1 cellular context compared by ENCODE assay signal in the genomic region with DNA sequence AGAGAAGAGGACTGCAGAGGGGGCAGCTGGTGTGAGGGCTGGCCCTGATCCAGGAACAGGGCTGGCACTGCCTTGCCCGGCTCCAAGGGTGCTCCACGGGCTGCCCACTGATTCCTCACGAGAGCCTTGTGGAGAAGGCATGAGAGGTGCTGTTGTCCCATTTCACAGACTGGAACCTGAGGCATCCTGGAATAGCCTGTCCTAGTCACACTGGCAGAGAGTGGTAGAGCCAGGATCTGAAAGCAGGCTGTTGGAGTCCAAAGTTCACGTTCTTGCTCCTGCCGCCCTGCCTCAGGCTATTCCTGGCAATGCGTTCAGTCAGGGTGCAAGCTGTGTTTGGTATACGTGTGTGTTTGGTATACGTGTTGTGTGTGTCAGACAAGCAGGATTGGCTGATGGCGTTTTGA.
TF ChIP-seq lines count a peak whose summit lies in the region.

No MANE protein-coding gene starts in this region.

TF ChIP-seq in HepG2, 621 proteins besides CTCF, POLR2A, EP300 and RAD21 (continued from another document):
- TF ChIP-seq, protein P1, sequence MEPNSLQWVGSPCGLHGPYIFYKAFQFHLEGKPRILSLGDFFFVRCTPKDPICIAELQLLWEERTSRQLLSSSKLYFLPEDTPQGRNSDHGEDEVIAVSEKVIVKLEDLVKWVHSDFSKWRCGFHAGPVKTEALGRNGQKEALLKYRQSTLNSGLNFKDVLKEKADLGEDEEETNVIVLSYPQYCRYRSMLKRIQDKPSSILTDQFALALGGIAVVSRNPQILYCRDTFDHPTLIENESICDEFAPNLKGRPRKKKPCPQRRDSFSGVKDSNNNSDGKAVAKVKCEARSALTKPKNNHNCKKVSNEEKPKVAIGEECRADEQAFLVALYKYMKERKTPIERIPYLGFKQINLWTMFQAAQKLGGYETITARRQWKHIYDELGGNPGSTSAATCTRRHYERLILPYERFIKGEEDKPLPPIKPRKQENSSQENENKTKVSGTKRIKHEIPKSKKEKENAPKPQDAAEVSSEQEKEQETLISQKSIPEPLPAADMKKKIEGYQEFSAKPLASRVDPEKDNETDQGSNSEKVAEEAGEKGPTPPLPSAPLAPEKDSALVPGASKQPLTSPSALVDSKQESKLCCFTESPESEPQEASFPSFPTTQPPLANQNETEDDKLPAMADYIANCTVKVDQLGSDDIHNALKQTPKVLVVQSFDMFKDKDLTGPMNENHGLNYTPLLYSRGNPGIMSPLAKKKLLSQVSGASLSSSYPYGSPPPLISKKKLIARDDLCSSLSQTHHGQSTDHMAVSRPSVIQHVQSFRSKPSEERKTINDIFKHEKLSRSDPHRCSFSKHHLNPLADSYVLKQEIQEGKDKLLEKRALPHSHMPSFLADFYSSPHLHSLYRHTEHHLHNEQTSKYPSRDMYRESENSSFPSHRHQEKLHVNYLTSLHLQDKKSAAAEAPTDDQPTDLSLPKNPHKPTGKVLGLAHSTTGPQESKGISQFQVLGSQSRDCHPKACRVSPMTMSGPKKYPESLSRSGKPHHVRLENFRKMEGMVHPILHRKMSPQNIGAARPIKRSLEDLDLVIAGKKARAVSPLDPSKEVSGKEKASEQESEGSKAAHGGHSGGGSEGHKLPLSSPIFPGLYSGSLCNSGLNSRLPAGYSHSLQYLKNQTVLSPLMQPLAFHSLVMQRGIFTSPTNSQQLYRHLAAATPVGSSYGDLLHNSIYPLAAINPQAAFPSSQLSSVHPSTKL (CRISPR knock-in tag; IDR thresholded peaks at IDR 0.05), result no peak
